In genomic region chr20:52983726-52984450, GRCh38 we compare ENCODE assay signal across 19 cellular contexts. TPM values are rescaled to one million over a fixed set of nuclear protein-coding genes. Genes with fewer than 3 reads are reported as not detected.
A peak's percentile ranks its signal among the peaks of the same experiment; 100 is the strongest.
DNase-seq lines count a peak whose midpoint lies in the region; ATAC-seq and TF ChIP-seq lines count a peak whose summit lies in the region.
"Had no signal": no experiment of that assay in that cellular context is flagged by ENCODE, and none has a peak within 500 bp of the region (broad histone marks: within the 10 kb centered on the region; RNA-seq: fewer than 3 reads in every experiment).

No MANE protein-coding gene starts in this region.

- 80% methylated on average over 22 of the region's 22 CpGs for WGBS in esophagus muscularis mucosa

- H3K4me1 ChIP-seq in OCI-LY3 (ENCODE audit: low read length) (peaks cover 8% of the 10 kb centered on the region), esophagus muscularis mucosa (no peaks in the 10 kb centered on the region), MM.1S (ENCODE audit: low read length) (no peaks in the 10 kb centered on the region)
- H3K4me1 ChIP-seq: BLaER1, gastroesophageal sphincter had no signal

- H3K9me2 ChIP-seq in MM.1S (replicated peaks; ENCODE audit: insufficient read depth, low read length) = no peaks in the 10 kb centered on the region

- no peaks in the 10 kb centered on the region for H3K9me3 ChIP-seq in CD4-positive, alpha-beta T cell (ENCODE audit: control insufficient read depth, low read length)
- H3K9me3 ChIP-seq in OCI-LY3 (ENCODE audit: insufficient read depth, low read length) = no peaks in the 10 kb centered on the region
- no peaks in the 10 kb centered on the region for H3K9me3 ChIP-seq in esophagus muscularis mucosa
- H3K9me3 ChIP-seq in MM.1S (replicated peaks; ENCODE audit: insufficient read depth, low read length) = no peaks in the 10 kb centered on the region
- H3K9me3 ChIP-seq: gastroesophageal sphincter had no signal

- no peak overlapping the region for H2AFZ ChIP-seq in OCI-LY3 (ENCODE audit: low read depth, low read length)
- H2AFZ ChIP-seq in MM.1S (ENCODE audit: low read length) = no peak overlapping the region

- H3K27me3 Mint-ChIP-seq in T-helper 1 cell treated with Interleukin-12 subunit alpha and Interleukin-12 subunit beta and Interleukin-4 antibody, amounts not matched to agents 30 μg/mL and 1 μg/mL, for 36 hours (ENCODE audit: low read depth) = no peaks in the 10 kb centered on the region
- no peaks in the 10 kb centered on the region for H3K27me3 Mint-ChIP-seq in CD4-positive, alpha-beta T cell

- H3K27me3 ChIP-seq in CD4-positive, alpha-beta T cell (ENCODE audit: control insufficient read depth, insufficient read depth, low read length) = no peaks in the 10 kb centered on the region
- H3K27me3 ChIP-seq in OCI-LY3 (ENCODE audit: low read depth, low read length) (no peaks in the 10 kb centered on the region), esophagus muscularis mucosa (no peaks in the 10 kb centered on the region), MM.1S (replicated peaks; ENCODE audit: insufficient read depth, low read length) (no peaks in the 10 kb centered on the region)
- H3K27me3 ChIP-seq: BLaER1, gastroesophageal sphincter had no signal

- no peak for TF ChIP-seq POLR2A in esophagus muscularis mucosa (IDR thresholded peaks at IDR 0.05; ENCODE audit: low read depth)

- no peaks in the 10 kb centered on the region for H4K20me1 ChIP-seq in OCI-LY3 (ENCODE audit: insufficient read depth, low read length)
- H4K20me1 ChIP-seq in MM.1S (ENCODE audit: insufficient read depth, low read length) = no peaks in the 10 kb centered on the region
- H4K20me1 ChIP-seq: BLaER1 had no signal

- no peaks in the 10 kb centered on the region for H3K36me3 ChIP-seq in OCI-LY3 (replicated peaks; ENCODE audit: low read depth, low read length)
- H3K36me3 ChIP-seq in esophagus muscularis mucosa = no peaks in the 10 kb centered on the region
- H3K36me3 ChIP-seq in MM.1S (replicated peaks; ENCODE audit: insufficient read depth, low read length) = no peaks in the 10 kb centered on the region
- H3K36me3 ChIP-seq: BLaER1, gastroesophageal sphincter had no signal

- H3K9me3 Mint-ChIP-seq in T-helper 1 cell treated with Interleukin-12 subunit alpha and Interleukin-12 subunit beta and Interleukin-4 antibody, amounts not matched to agents 30 μg/mL and 1 μg/mL, for 36 hours = no peaks in the 10 kb centered on the region
- no peaks in the 10 kb centered on the region for H3K9me3 Mint-ChIP-seq in CD4-positive, alpha-beta T cell
- H3K9me3 Mint-ChIP-seq: dendritic cell treated with granulocyte-macrophage colony-stimulating factor and Interleukin-4, amounts not matched to agents 40 ng/mL and 50 ng/mL, for 4 days had no signal

- H3K4me3 ChIP-seq in OCI-LY3 (ENCODE audit: low read length) = peak overlapping the region; percentile 35
- H3K4me3 ChIP-seq in esophagus muscularis mucosa = no peak overlapping the region
- no peak overlapping the region for H3K4me3 ChIP-seq in MM.1S (ENCODE audit: low read length)
- H3K4me3 ChIP-seq: BLaER1, gastroesophageal sphincter had no signal

- H3K36me3 Mint-ChIP-seq in T-helper 1 cell treated with Interleukin-12 subunit alpha and Interleukin-12 subunit beta and Interleukin-4 antibody, amounts not matched to agents 30 μg/mL and 1 μg/mL, for 36 hours (ENCODE audit: low read depth) = peaks cover 17% of the 10 kb centered on the region
- peaks cover 7% of the 10 kb centered on the region for H3K36me3 Mint-ChIP-seq in CD4-positive, alpha-beta T cell (ENCODE audit: low read depth)
- H3K36me3 Mint-ChIP-seq: activated CD8-positive, alpha-beta memory T cell treated with anti-CD3 and anti-CD28 coated beads, Interleukin-2, amount 10 ng/mL, durations not matched to agents 7 days and 5 days had no signal

- POLR2A ChIA-PET in CD4-positive, alpha-beta T cell (lab: Charles Lee) = interaction anchor here (0.6 to 2.7 kb wide), 4 partner anchors 10 to 360 kb away, joined by 3 to 19 read pairs (median 6); no protein-coding TSS in a partner anchor

- CTCF ChIA-PET in CD4-positive, alpha-beta T cell (lab: Charles Lee) = interaction anchor here (1.2 kb wide), 1 partner anchor 17 kb away, joined by 3 read pairs; no protein-coding TSS in a partner anchor

- H3K4me2 ChIP-seq in OCI-LY3 (ENCODE audit: low read length) (peak overlapping the region; percentile 40), MM.1S (ENCODE audit: low read depth, low read length) (no peak overlapping the region)
- H3K4me2 ChIP-seq: BLaER1, KMS-11 had no signal

- peak overlapping the region; percentile 65 for H3K4me3 Mint-ChIP-seq in T-helper 1 cell treated with Interleukin-12 subunit alpha and Interleukin-12 subunit beta and Interleukin-4 antibody, amounts not matched to agents 30 μg/mL and 1 μg/mL, for 36 hours
- peak overlapping the region; percentile 56 for H3K4me3 Mint-ChIP-seq in CD4-positive, alpha-beta T cell
- H3K4me3 Mint-ChIP-seq: activated CD8-positive, alpha-beta memory T cell treated with anti-CD3 and anti-CD28 coated beads, Interleukin-2, amount 10 ng/mL, durations not matched to agents 7 days and 5 days; dendritic cell treated with granulocyte-macrophage colony-stimulating factor and Interleukin-4, amounts not matched to agents 40 ng/mL and 50 ng/mL, for 4 days had no signal

- peaks cover 6% of the 10 kb centered on the region; the same call in 1 of the 2 replicates for H3K79me2 ChIP-seq in OCI-LY3 (ENCODE audit: low read length)
- no peaks in the 10 kb centered on the region for H3K79me2 ChIP-seq in MM.1S (ENCODE audit: low read length)

- H3K27ac ChIP-seq in CD4-positive, alpha-beta T cell (ENCODE audit: low read depth, low read length) = no peak overlapping the region
- no peak overlapping the region for H3K27ac ChIP-seq in OCI-LY3 (ENCODE audit: low read length)
- no peak overlapping the region for H3K27ac ChIP-seq in esophagus muscularis mucosa (replicated peaks in 1 of 4)
- H3K27ac ChIP-seq in MM.1S (ENCODE audit: low read length) = no peak overlapping the region
- H3K27ac ChIP-seq: BLaER1, epithelial cell of prostate, gastroesophageal sphincter, KMS-11 had no signal

- peak; percentile 59 for ATAC-seq in CD4-positive, alpha-beta T cell (ENCODE audit: poor library complexity)
- no peak for ATAC-seq in HG03196 (IDR thresholded peaks at IDR 0.05; ENCODE audit: unreplicated experiment)
- ATAC-seq: activated CD8-positive, alpha-beta memory T cell treated with anti-CD3 and anti-CD28 coated beads, Interleukin-2, amount 10 ng/mL, durations not matched to agents 7 days and 5 days; gastroesophageal sphincter had no signal

- H3K4me1 Mint-ChIP-seq in T-helper 1 cell treated with Interleukin-12 subunit alpha and Interleukin-12 subunit beta and Interleukin-4 antibody, amounts not matched to agents 30 μg/mL and 1 μg/mL, for 36 hours (ENCODE audit: low read depth) = peaks cover 33% of the 10 kb centered on the region
- H3K4me1 Mint-ChIP-seq in CD4-positive, alpha-beta T cell (ENCODE audit: low read depth) = peaks cover 66% of the 10 kb centered on the region
- H3K4me1 Mint-ChIP-seq: activated CD8-positive, alpha-beta memory T cell treated with anti-CD3 and anti-CD28 coated beads, Interleukin-2, amount 10 ng/mL, durations not matched to agents 7 days and 5 days had no signal

- TF ChIP-seq CTCF in CD4-positive, alpha-beta T cell (IDR thresholded peaks at IDR 0.05) = no peak
- TF ChIP-seq CTCF in OCI-LY3 (IDR thresholded peaks at IDR 0.05; ENCODE audit: low read depth, low read length) (no peak), esophagus muscularis mucosa (IDR thresholded peaks at IDR 0.05) (no peak), MM.1S (IDR thresholded peaks at IDR 0.05; ENCODE audit: low read length) (no peak)

- TF ChIP-seq EP300 in esophagus muscularis mucosa (IDR thresholded peaks at IDR 0.05) = no peak

- peak overlapping the region; percentile 69 for H3K27ac Mint-ChIP-seq in T-helper 1 cell treated with Interleukin-12 subunit alpha and Interleukin-12 subunit beta and Interleukin-4 antibody, amounts not matched to agents 30 μg/mL and 1 μg/mL, for 36 hours
- peak overlapping the region; percentile 77 for H3K27ac Mint-ChIP-seq in CD4-positive, alpha-beta T cell
- H3K27ac Mint-ChIP-seq: activated CD8-positive, alpha-beta memory T cell treated with anti-CD3 and anti-CD28 coated beads, Interleukin-2, amount 10 ng/mL, durations not matched to agents 7 days and 5 days; dendritic cell treated with granulocyte-macrophage colony-stimulating factor and Interleukin-4, amounts not matched to agents 40 ng/mL and 50 ng/mL, for 4 days had no signal

- H3K9ac ChIP-seq in OCI-LY3 (ENCODE audit: low read length) (peak overlapping the region; percentile 1; the same call in 1 of the 2 replicates), MM.1S (ENCODE audit: low read length) (no peak overlapping the region)
- H3K9ac ChIP-seq: BLaER1, KMS-11 had no signal

- H3F3A ChIP-seq in MM.1S (ENCODE audit: insufficient read depth, low read length) = no peaks in the 10 kb centered on the region

- intact Hi-C loops in CD4-positive, alpha-beta T cell (cut with DNase I, micrococcal nuclease) = no loop called here
- intact Hi-C loops in esophagus muscularis mucosa (cut with DNase I) = no loop called here

- no peak for DNase-seq in T-helper 1 cell
- DNase-seq in CD4-positive, alpha-beta T cell = peak in 1 of 10 experiments; percentile 6
- peak; percentile 82 for DNase-seq in esophagus muscularis mucosa (ENCODE audit: extremely low spot score)
- DNase-seq in MM.1S = no peak
- DNase-seq in hepatic stellate cell (ENCODE audit: low spot score) = no peak
- DNase-seq: activated CD8-positive, alpha-beta memory T cell treated with anti-CD3 and anti-CD28 coated beads, Interleukin-2, amount 10 ng/mL, durations not matched to agents 7 days and 5 days; HCEC 1CT; occipital lobe; RPMI8226; stimulated activated CD4-positive, alpha-beta T cell treated with anti-CD3 and anti-CD28 coated beads, Interleukin-12 subunit alpha, Interleukin-12 subunit beta, amount 100 ng/mL, for 4 hours; SW 1271 had no signal

RNA-seq across cellular contexts. Expression of gene TSHZ2, which starts 11.7 kb away (rescaled TPM):
- total RNA-seq in CD4-positive, alpha-beta T cell = 10 to 100 TPM; 26.1 to 27.4 TPM
- total RNA-seq in esophagus muscularis mucosa = 10 to 100 TPM; 10.3 to 15.0 (median 12.9) TPM
